19 cellular contexts compared by ENCODE assay signal in genomic region chr21:44440241-44441040, GRCh38. TPM values are rescaled to one million over a fixed set of nuclear protein-coding genes. Genes with fewer than 3 reads are reported as not detected.
A peak's percentile ranks its signal among the peaks of the same experiment; 100 is the strongest.
DNase-seq lines count a peak whose midpoint lies in the region; ATAC-seq, FAIRE-seq and TF ChIP-seq lines count a peak whose summit lies in the region.
"Had no signal": no experiment of that assay in that cellular context is flagged by ENCODE, and none has a peak within 500 bp of the region (broad histone marks: within the 10 kb centered on the region; RNA-seq: fewer than 3 reads in every experiment).

No MANE protein-coding gene starts in this region.

- FAIRE-seq in H1 (lab: Jason Lieb, UNC) = no peak
- FAIRE-seq: GM12892 had no signal

- H3K9ac ChIP-seq in H1 (replicated peaks in 1 of 4; ENCODE audit: extremely low read depth in 1 of 4, low read depth in 3 of 4, low read length in 3 of 4) = no peak overlapping the region
- no peak overlapping the region for H3K9ac ChIP-seq in mesendoderm (ENCODE audit: low read length)

- H3K4ac ChIP-seq in H1 (replicated peaks; ENCODE audit: insufficient read length, low read depth, low read length) (no peak overlapping the region), mesendoderm (ENCODE audit: low read depth, low read length) (no peak overlapping the region)

- POLR2A ChIA-PET in H1 (lab: Charles Lee; ENCODE audit: partially characterized antibody) = interaction anchor here (0.8 kb wide), 1 partner anchor 44 kb away, joined by 3 read pairs; no protein-coding TSS in a partner anchor

- H3K27ac ChIP-seq in left ventricle myocardium inferior (replicated peaks) (no peak overlapping the region), H1 (ENCODE audit: low read depth, low read length) (no peak overlapping the region), osteoblast (ENCODE audit: low read depth, low read length) (no peak overlapping the region), mesendoderm (ENCODE audit: low read depth, low read length) (no peak overlapping the region)

- 80% methylated on average over 27 of the region's 33 CpGs; no CpG with 5 or more reads in 1 of the 2 experiments for WGBS in H1 (ENCODE audit: extremely low coverage in 1 of 2, insufficient coverage in 1 of 2, insufficient read length in 1 of 2, insufficient replicate concordance in 2 of 2, low coverage in 1 of 2, low lambda C conversion rate in 2 of 2, missing lambda C conversion rate in 1 of 2), 2 experiments
- no CpG with 5 or more reads among the region's 33 CpGs for WGBS in mesendoderm (ENCODE audit: extremely low coverage, insufficient coverage, low lambda C conversion rate)

- intact Hi-C loops in left ventricle myocardium superior (cut with micrococcal nuclease) = no loop called here
- intact Hi-C loops in left ventricle myocardium inferior (cut with micrococcal nuclease) = no loop called here

- H3K14ac ChIP-seq in H1 (ENCODE audit: insufficient read length) = no peak overlapping the region

- H3K27me3 ChIP-seq in left ventricle myocardium inferior (ENCODE audit: low read depth) (peaks cover 5% of the 10 kb centered on the region), H1 (replicated peaks in 1 of 4; ENCODE audit: control insufficient read depth in 3 of 4, extremely low read depth in 1 of 4, insufficient read depth in 3 of 4, low read length in 3 of 4) (no peaks in the 10 kb centered on the region), osteoblast (ENCODE audit: insufficient read depth, low read length) (no peaks in the 10 kb centered on the region), mesendoderm (ENCODE audit: insufficient read depth, low read length, poor library complexity) (no peaks in the 10 kb centered on the region)
- H3K27me3 ChIP-seq: MG63 had no signal

- H3K4me3 ChIP-seq in left ventricle myocardium inferior (no peak overlapping the region), H1 (ENCODE audit: extremely low read depth in 1 of 4, insufficient read depth in 2 of 4, low read depth in 3 of 4, low read length in 4 of 4) (no peak overlapping the region), osteoblast (ENCODE audit: insufficient read depth, low read length) (no peak overlapping the region), mesendoderm (ENCODE audit: low read length) (no peak overlapping the region)
- H3K4me3 ChIP-seq: MG63 had no signal

- H4K8ac ChIP-seq in H1 (ENCODE audit: extremely low read depth, insufficient read depth, low read length) (peak overlapping the region; percentile 51; the same call in 1 of the 2 replicates), mesendoderm (ENCODE audit: low read depth, low read length) (no peak overlapping the region)

- H3K36me3 ChIP-seq in left ventricle myocardium inferior = no peaks in the 10 kb centered on the region
- no peaks in the 10 kb centered on the region for H3K36me3 ChIP-seq in H1 (ENCODE audit: control insufficient read depth in 2 of 4, insufficient read depth in 4 of 4, low read length in 3 of 4)
- H3K36me3 ChIP-seq in osteoblast (ENCODE audit: insufficient read depth, low read length) = no peaks in the 10 kb centered on the region
- no peaks in the 10 kb centered on the region for H3K36me3 ChIP-seq in mesendoderm (ENCODE audit: control insufficient read depth, insufficient read depth, low read length)
- H3K36me3 ChIP-seq: MG63 had no signal

- no peak for TF ChIP-seq RAD21 in H1 (IDR thresholded peaks at IDR 0.05 in 1 of 2, conservative IDR thresholded peaks at IDR 0.05 in 1 of 2; ENCODE audit: low read depth in 2 of 2, low read length in 2 of 2)

- H3K79me2 ChIP-seq in H1 (ENCODE audit: control insufficient read depth in 1 of 2, insufficient read depth in 2 of 2, low read length in 2 of 2) (no peaks in the 10 kb centered on the region), osteoblast (ENCODE audit: insufficient read depth, low read length) (no peaks in the 10 kb centered on the region), mesendoderm (ENCODE audit: control insufficient read depth, insufficient read depth, low read length) (no peaks in the 10 kb centered on the region)

- H3K23me2 ChIP-seq in H1 (ENCODE audit: low read depth, low read length) = no peaks in the 10 kb centered on the region

- no peaks in the 10 kb centered on the region for H3K79me1 ChIP-seq in H1 (ENCODE audit: low read depth, low read length)
- H3K79me1 ChIP-seq in mesendoderm (ENCODE audit: low read length) = no peaks in the 10 kb centered on the region

- H2BK5ac ChIP-seq in H1 (ENCODE audit: low read depth, low read length) = no peak overlapping the region
- no peak overlapping the region for H2BK5ac ChIP-seq in mesendoderm (ENCODE audit: low read length)

- ATAC-seq in left ventricle myocardium superior (no peak), GM21515 (IDR thresholded peaks at IDR 0.05; ENCODE audit: unreplicated experiment) (no peak), HG03469 (IDR thresholded peaks at IDR 0.05; ENCODE audit: unreplicated experiment) (no peak)
- ATAC-seq: Panc1 had no signal

- H4K20me1 ChIP-seq in H1 (replicated peaks in 1 of 2; ENCODE audit: control insufficient read depth in 1 of 2, insufficient read depth in 2 of 2, low read length in 2 of 2) = no peaks in the 10 kb centered on the region
- no peaks in the 10 kb centered on the region for H4K20me1 ChIP-seq in osteoblast (ENCODE audit: insufficient read depth, low read length)

- H3K4me2 ChIP-seq in H1 (ENCODE audit: insufficient read depth in 1 of 2, low read depth in 2 of 2, low read length in 2 of 2) = no peak overlapping the region
- no peak overlapping the region for H3K4me2 ChIP-seq in osteoblast (ENCODE audit: insufficient read depth, low read length)
- no peak overlapping the region for H3K4me2 ChIP-seq in mesendoderm (ENCODE audit: low read length)

- H4K5ac ChIP-seq in H1 (ENCODE audit: insufficient read length, low read depth, low read length) (no peak overlapping the region), mesendoderm (ENCODE audit: low read length) (no peak overlapping the region)

- H3K9me3 ChIP-seq in left ventricle myocardium inferior (replicated peaks) = no peaks in the 10 kb centered on the region
- no peaks in the 10 kb centered on the region for H3K9me3 ChIP-seq in H1 (ENCODE audit: insufficient read depth in 2 of 2, low read depth in 1 of 2, low read length in 1 of 2)
- no peaks in the 10 kb centered on the region for H3K9me3 ChIP-seq in osteoblast (ENCODE audit: low read depth, low read length)
- H3K9me3 ChIP-seq: MG63 had no signal

- CTCF ChIA-PET in H1 (lab: Charles Lee; ENCODE audit: partially characterized antibody) = interaction anchor here (0.9 to 2.0 kb wide), 3 partner anchors 8 to 42 kb away, joined by 3 to 7 read pairs (median 3); no protein-coding TSS in a partner anchor

- no peak overlapping the region for H2BK12ac ChIP-seq in H1 (ENCODE audit: low read depth, low read length)

- H3K56ac ChIP-seq in H1 (replicated peaks; ENCODE audit: insufficient read length, low read depth, low read length) (no peak overlapping the region), mesendoderm (ENCODE audit: low read length) (no peak overlapping the region)

- H3K23ac ChIP-seq in H1 (ENCODE audit: insufficient read length) = no peak overlapping the region
- no peak overlapping the region for H3K23ac ChIP-seq in mesendoderm (ENCODE audit: low read length)

- H2BK15ac ChIP-seq in H1 (ENCODE audit: low read length) (no peak overlapping the region), mesendoderm (replicated peaks; ENCODE audit: low read depth) (no peak overlapping the region)

- H2BK120ac ChIP-seq in H1 (replicated peaks; ENCODE audit: low read depth, low read length) = no peak overlapping the region
- no peak overlapping the region for H2BK120ac ChIP-seq in mesendoderm (ENCODE audit: low read depth, low read length)

- no peak overlapping the region for H2BK20ac ChIP-seq in H1 (ENCODE audit: low read length)

- no peak overlapping the region for H4K91ac ChIP-seq in H1 (replicated peaks; ENCODE audit: insufficient read length, low read length)

- no peak overlapping the region for H2AFZ ChIP-seq in H1 (ENCODE audit: low read length)
- H2AFZ ChIP-seq in osteoblast (ENCODE audit: low read length) = no peak overlapping the region

- peak; percentile 19 for DNase-seq in left ventricle myocardium superior
- no peak for DNase-seq in left ventricle myocardium inferior
- DNase-seq in H1 (ENCODE audit: low read depth in 1 of 2, low spot score in 2 of 2) = no peak
- peak; percentile 69 for DNase-seq in osteoblast (ENCODE audit: insufficient read length, low spot score, missing footprints)
- no peak for DNase-seq in mesendoderm
- DNase-seq in ureter (ENCODE audit: low spot score) = no peak
- DNase-seq: COR-L47, GOT3, HFFc6, MG63, NCI-H1092 treated with DMSO at 0.1 percent for 48 hours, NCI-H2107, NCI-H2227 treated with DMSO at 0.1 percent for 48 hours, NCI-H524 treated with DMSO at 0.1 percent for 48 hours, SHP77 had no signal

- TF ChIP-seq POLR2A in H1 (IDR thresholded peaks at IDR 0.05; ENCODE audit: control extremely low read depth in 1 of 2, low read depth in 2 of 2, low read length in 2 of 2) = no peak

- H3K18ac ChIP-seq in H1 (ENCODE audit: extremely low read depth, low read length) = no peak overlapping the region
- H3K18ac ChIP-seq in mesendoderm (ENCODE audit: low read length) = no peak overlapping the region

- TF ChIP-seq CTCF in left ventricle myocardium inferior (IDR thresholded peaks at IDR 0.05; ENCODE audit: borderline replicate concordance) = no peak
- no peak for TF ChIP-seq CTCF in H1 (IDR thresholded peaks at IDR 0.05; ENCODE audit: control extremely low read depth in 1 of 3, insufficient read depth in 1 of 3, low read depth in 1 of 3, low read length in 3 of 3)
- no peak for TF ChIP-seq CTCF in osteoblast (IDR thresholded peaks at IDR 0.05; ENCODE audit: extremely low read depth, low read depth, low read length)

- TF ChIP-seq EP300 in H1 (IDR thresholded peaks at IDR 0.05; ENCODE audit: borderline replicate concordance in 1 of 2, low read depth in 2 of 2, low read length in 2 of 2) = no peak

- H2AK5ac ChIP-seq in H1 (ENCODE audit: low read depth, low read length) = no peak overlapping the region
- no peak overlapping the region for H2AK5ac ChIP-seq in mesendoderm (ENCODE audit: low read length)

- H3K4me1 ChIP-seq in left ventricle myocardium inferior (peaks cover 17% of the 10 kb centered on the region), H1 (replicated peaks in 1 of 4; ENCODE audit: control insufficient read depth in 3 of 4, insufficient read depth in 4 of 4, low read length in 3 of 4) (no peaks in the 10 kb centered on the region; a peak in 1 of 7 replicates), osteoblast (ENCODE audit: insufficient read depth, low read length) (no peaks in the 10 kb centered on the region), mesendoderm (ENCODE audit: control insufficient read depth, low read depth, low read length) (no peaks in the 10 kb centered on the region)

RNA-seq across cellular contexts. Expression of gene LRRC3, which starts 14.9 kb away (rescaled TPM):
- 2.1 TPM for total RNA-seq in left ventricle myocardium superior
- total RNA-seq in left ventricle myocardium inferior = 1.8 TPM
- total RNA-seq in H1 (2021; fragmentation: NEBNext Ultra II Directional; extraction: Animal tissue kit (Norgen Biotek cat#: 25700)) = 5.4 and 5.9 TPM in 2 replicates
- 3.1 and 4.7 TPM in 2 replicates for polyA plus RNA-seq in H1 (2011; rRNA removed)
- 2.7 TPM for polyA plus RNA-seq in H1 (2011; cell fraction: cytosol; rRNA removed)
- polyA plus RNA-seq in H1 (2011; cell fraction: nucleus; rRNA removed) = 3.4 TPM
- 2.7 to 3.3 TPM (median 3.0 TPM) in 4 replicates for polyA plus RNA-seq in H1 (2012, experiment 1 of 2)
- polyA plus RNA-seq in H1 (2012, experiment 2 of 2) = 2.7 TPM
- 4.4 TPM for polyA plus RNA-seq in H1 (2013, experiment 1 of 2)
- polyA plus RNA-seq in H1 (2013, experiment 2 of 2) = 4.9 TPM
- polyA minus RNA-seq in H1 (2011; rRNA and poly(A)+ RNA removed) = 2.8 and 3.0 TPM in 2 replicates
- 3.1 TPM for polyA minus RNA-seq in H1 (2011; cell fraction: cytosol; rRNA and poly(A)+ RNA removed)
- polyA minus RNA-seq in H1 (2011; cell fraction: nucleus; rRNA and poly(A)+ RNA removed) = 3.7 TPM
- total RNA-seq in osteoblast = 0.72 and 0.88 TPM in 2 replicates
- 6.9 TPM for polyA plus RNA-seq in mesendoderm (2013, experiment 1 of 2)
- 7.0 TPM for polyA plus RNA-seq in mesendoderm (2013, experiment 2 of 2)
- 3.8 TPM for total RNA-seq in ureter
- total RNA-seq: HFFc6 had no signal

Comparison
In these comparisons a context has a peak if more than half of its experiments do, and no peak if none do; other contexts are left out.
1. DNase-seq: peak in left ventricle myocardium superior (single experiment) and osteoblast (single experiment); none in left ventricle myocardium inferior (single experiment), H1 (0 of 2), mesendoderm (single experiment) and ureter (single experiment).